Comparison of ENCODE assay signal across 23 cellular contexts in the genomic region with DNA sequence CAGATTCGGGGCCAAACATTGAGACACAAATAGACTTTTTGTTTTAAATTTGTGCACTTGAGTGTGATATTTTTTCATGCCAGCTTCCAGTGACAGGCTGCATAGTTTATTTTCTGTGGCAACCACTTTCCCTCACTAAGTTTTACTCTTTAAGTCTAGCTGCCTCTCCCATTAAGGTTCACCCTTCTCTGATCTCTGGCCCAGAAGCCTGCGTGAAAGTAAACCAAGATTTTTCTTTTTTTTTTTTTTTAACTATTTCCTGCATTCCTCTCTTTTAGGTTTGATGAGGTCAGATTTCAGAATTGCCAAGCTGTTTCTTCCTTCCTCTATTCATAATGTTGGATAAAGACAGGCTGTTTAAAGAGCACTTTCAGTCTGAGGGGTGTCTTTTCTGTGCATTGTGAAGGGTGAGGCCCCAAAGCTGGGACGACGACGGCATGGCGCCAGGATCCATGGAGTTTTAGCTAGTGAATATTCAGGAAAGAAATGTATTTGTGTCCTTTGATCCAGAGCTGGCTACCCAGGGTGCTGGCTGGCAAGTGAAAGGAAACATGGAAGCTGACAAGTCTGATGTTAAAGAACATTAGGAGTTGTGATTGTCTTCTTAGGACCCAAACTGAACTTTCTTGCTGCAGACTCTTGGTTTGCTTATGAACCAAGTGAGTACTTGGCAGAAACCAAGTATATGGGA. TPM values are rescaled to one million over a fixed set of nuclear protein-coding genes. Genes with fewer than 3 reads are reported as not detected.
DNase-seq lines count a peak whose midpoint lies in the region; ATAC-seq and TF ChIP-seq lines count a peak whose summit lies in the region.
"Had no signal": no experiment of that assay in that cellular context is flagged by ENCODE, and none has a peak within 500 bp of the region (broad histone marks: within the 10 kb centered on the region; RNA-seq: fewer than 3 reads in every experiment).

No MANE protein-coding gene starts in this region.

- H3K56ac ChIP-seq in H9 (ENCODE audit: insufficient read length, low read depth, low read length) = no peak overlapping the region

- no peak overlapping the region for H4K8ac ChIP-seq in H9 (replicated peaks; ENCODE audit: insufficient read length, low read depth, low read length)

- H3K79me2 ChIP-seq in H9 (ENCODE audit: insufficient read depth, low read length) = no peaks in the 10 kb centered on the region

- H3K18ac ChIP-seq in H9 (ENCODE audit: insufficient read length, low read depth, low read length) = no peak overlapping the region

- no peaks in the 10 kb centered on the region for H3K36me3 ChIP-seq in iPS-20b (ENCODE audit: insufficient read depth, low read depth, low read length)
- H3K36me3 ChIP-seq: ovary, Peyer's patch had no signal

- no peaks in the 10 kb centered on the region; a peak in 1 of 5 replicates for H3K9me3 Mint-ChIP-seq in H9
- H3K9me3 Mint-ChIP-seq in osteocyte (ENCODE audit: unreplicated experiment) = peaks cover 9% of the 10 kb centered on the region
- H3K9me3 Mint-ChIP-seq: activated naive CD8-positive, alpha-beta T cell treated with anti-CD3 and anti-CD28 coated beads for 36 hours; activated T-helper 2 cell treated with anti-CD3 and anti-CD28 coated beads, Interferon-gamma antibody, Interleukin-2, Interleukin-4, amounts not matched to agents 10 μg/mL and 5 μg/mL and 100 μg/mL, durations not matched to agents 14 hours and 24 hours and 36 hours; CD4-positive, alpha-beta T cell had no signal

- H3K27ac Mint-ChIP-seq in H9 (peak overlapping the region; percentile 45 to 86 (median 83); a peak in 6 of 7 replicates), osteocyte (ENCODE audit: unreplicated experiment) (peak overlapping the region; percentile 28)
- H3K27ac Mint-ChIP-seq: activated naive CD8-positive, alpha-beta T cell treated with anti-CD3 and anti-CD28 coated beads for 36 hours; activated T-helper 2 cell treated with anti-CD3 and anti-CD28 coated beads, Interferon-gamma antibody, Interleukin-2, Interleukin-4, amounts not matched to agents 10 μg/mL and 5 μg/mL and 100 μg/mL, durations not matched to agents 14 hours and 24 hours and 36 hours; CD4-positive, alpha-beta T cell; effector memory CD8-positive, alpha-beta T cell; immature natural killer cell had no signal

- H4K5ac ChIP-seq in H9 (ENCODE audit: insufficient read length, low read depth, low read length) = no peak overlapping the region

- H3K27me3 ChIP-seq in H9 (ENCODE audit: insufficient read depth, low read length) (no peaks in the 10 kb centered on the region; the same call in 1 of the 2 replicates), iPS-20b (ENCODE audit: insufficient read depth, low read length) (no peaks in the 10 kb centered on the region)
- H3K27me3 ChIP-seq: body of pancreas, ovary, Peyer's patch had no signal

- no peak overlapping the region for H3T11ph ChIP-seq in H9 (ENCODE audit: low read length)

- H2BK5ac ChIP-seq in H9 (ENCODE audit: insufficient read length, low read length) = no peak overlapping the region

- DNase-seq in H9 (no peak), astrocyte of the hippocampus (ENCODE audit: low read depth, low spot score) (peak; percentile 53), osteocyte (ENCODE audit: extremely low spot score, unreplicated experiment) (no peak), A172 (ENCODE audit: low spot score) (no peak), hepatic stellate cell (ENCODE audit: low spot score) (no peak)
- DNase-seq: activated CD8-positive, alpha-beta memory T cell treated with anti-CD3 and anti-CD28 coated beads, Interleukin-2, amount 50 U/mL, for 48 hours; activated naive CD8-positive, alpha-beta T cell treated with anti-CD3 and anti-CD28 coated beads for 36 hours; body of pancreas; CD4-positive, alpha-beta T cell; DMS 273 treated with DMSO at 0.1 percent for 48 hours; effector memory CD8-positive, alpha-beta T cell; H7; immature natural killer cell; MM.1S; NCI-H1436 treated with DMSO at 0.1 percent for 48 hours; NK-92 treated with Interleukin-12 subunit alpha and Interleukin-12 subunit beta, amount 100 ng/mL, for 24 hours; ovary; Peyer's patch; substantia nigra had no signal

- no peak overlapping the region for H2BK15ac ChIP-seq in H9 (ENCODE audit: low read depth, low read length)

- no peak overlapping the region for H2BK12ac ChIP-seq in H9 (ENCODE audit: insufficient read length, low read depth, low read length)

- ATAC-seq in HG02588 (IDR thresholded peaks at IDR 0.05; ENCODE audit: unreplicated experiment) = no peak
- ATAC-seq: body of pancreas; effector memory CD8-positive, alpha-beta T cell had no signal

- H3K23me2 ChIP-seq in H9 (ENCODE audit: insufficient read length, low read depth, low read length, poor library complexity, severe bottlenecking) = no peaks in the 10 kb centered on the region

- H2BK120ac ChIP-seq in H9 (ENCODE audit: low read depth, low read length, poor library complexity, severe bottlenecking) = no peak overlapping the region

- H4K20me1 ChIP-seq in H9 (ENCODE audit: control insufficient read depth, insufficient read depth, insufficient read length) = no peaks in the 10 kb centered on the region

- TF ChIP-seq CTCF in H9 (conservative IDR thresholded peaks at IDR 0.05) (no peak), osteocyte (IDR thresholded peaks at IDR 0.05) (no peak)

- no peak overlapping the region for H3K14ac ChIP-seq in H9 (ENCODE audit: insufficient read depth, low read length)

- H4K91ac ChIP-seq in H9 (ENCODE audit: insufficient read length, low read depth, low read length) = no peak overlapping the region

- H3K4me3 ChIP-seq in iPS-20b (ENCODE audit: low read length) = peak overlapping the region; percentile 34; the same call in 1 of the 2 replicates
- H3K4me3 ChIP-seq: body of pancreas, ovary, Peyer's patch had no signal

- H3K4me2 ChIP-seq in H9 (ENCODE audit: insufficient read depth, insufficient read length, low read length) = no peak overlapping the region

- H3K4ac ChIP-seq in H9 (ENCODE audit: low read depth, low read length) = no peak overlapping the region

- H3K23ac ChIP-seq in H9 (ENCODE audit: insufficient read length, low read depth, low read length) = no peak overlapping the region

- peak overlapping the region; percentile 8 for H2AFZ ChIP-seq in H9 (ENCODE audit: low read length)

- H3K36me3 Mint-ChIP-seq in H9 (ENCODE audit: insufficient read depth in 1 of 3, low read depth in 3 of 3) = peaks cover 1 to 10% (median 2%) of the 10 kb centered on the region in 3 experiments; a peak in 4 of 7 replicates
- peaks cover 3% of the 10 kb centered on the region for H3K36me3 Mint-ChIP-seq in osteocyte (ENCODE audit: unreplicated experiment)
- H3K36me3 Mint-ChIP-seq: activated naive CD8-positive, alpha-beta T cell treated with anti-CD3 and anti-CD28 coated beads for 36 hours; immature natural killer cell had no signal

- H3K4me1 Mint-ChIP-seq in H9 (peaks cover 35 to 43% of the 10 kb centered on the region in 2 experiments), osteocyte (ENCODE audit: unreplicated experiment) (peaks cover 7% of the 10 kb centered on the region)
- H3K4me1 Mint-ChIP-seq: activated naive CD8-positive, alpha-beta T cell treated with anti-CD3 and anti-CD28 coated beads for 36 hours; immature natural killer cell had no signal

- H3K4me3 Mint-ChIP-seq in H9 (no peak overlapping the region; a peak in 1 of 5 replicates), osteocyte (ENCODE audit: unreplicated experiment) (no peak overlapping the region)
- H3K4me3 Mint-ChIP-seq: activated naive CD8-positive, alpha-beta T cell treated with anti-CD3 and anti-CD28 coated beads for 36 hours; CD4-positive, alpha-beta T cell; effector memory CD8-positive, alpha-beta T cell; immature natural killer cell had no signal

- H3K79me1 ChIP-seq in H9 (ENCODE audit: insufficient read depth, low read depth, low read length, poor library complexity, severe bottlenecking) = no peaks in the 10 kb centered on the region

- WGBS in H9 (ENCODE audit: extremely low coverage, insufficient read length, low lambda C conversion rate) = no CpG with 5 or more reads among the region's 6 CpGs

- peak overlapping the region; percentile 66 for H2BK20ac ChIP-seq in H9 (ENCODE audit: low read depth, low read length, poor library complexity, severe bottlenecking)

- H3K9me3 ChIP-seq in H9 (ENCODE audit: control insufficient read depth, low read depth, low read length) (no peaks in the 10 kb centered on the region), iPS-20b (ENCODE audit: insufficient read depth, low read depth, low read length) (no peaks in the 10 kb centered on the region)
- H3K9me3 ChIP-seq: body of pancreas, ovary, Peyer's patch had no signal

- H3K4me1 ChIP-seq in H9 (ENCODE audit: insufficient read depth, low read length) = peaks cover 4% of the 10 kb centered on the region; the same call in 1 of the 2 replicates
- peaks cover 31% of the 10 kb centered on the region; the same call in 1 of the 2 replicates for H3K4me1 ChIP-seq in iPS-20b (ENCODE audit: insufficient read depth, low read length)
- H3K4me1 ChIP-seq: body of pancreas, Peyer's patch had no signal

- no peak overlapping the region for H2AK5ac ChIP-seq in H9 (ENCODE audit: insufficient read length, low read length)

- H3K27me3 Mint-ChIP-seq in H9 (ENCODE audit: low read depth) (no peaks in the 10 kb centered on the region), osteocyte (ENCODE audit: unreplicated experiment) (no peaks in the 10 kb centered on the region)

- no peak overlapping the region for H3K9ac ChIP-seq in H9 (ENCODE audit: extremely low read depth, insufficient read length, low read length)
- H3K9ac ChIP-seq in iPS-20b (ENCODE audit: low read depth, low read length) = peak overlapping the region; percentile 55; the same call in 1 of the 2 replicates

- H3K27ac ChIP-seq in H9 (ENCODE audit: insufficient read length, low read depth, low read length) (no peak overlapping the region), iPS-20b (ENCODE audit: low read length) (peak overlapping the region; percentile 28)
- H3K27ac ChIP-seq: body of pancreas, ovary, Peyer's patch had no signal

RNA-seq across cellular contexts. Expression of a gene that starts 50.7 kb away (rescaled TPM):
- total RNA-seq in H9 (2021) (3.0 and 4.5 TPM in 2 replicates), osteocyte (6.6 and 7.4 TPM in 2 replicates)
- total RNA-seq in A172 (2014; rRNA removed; shearing (Covaris generic)) = not detected in 2 replicates
- total RNA-seq: CD4-positive, alpha-beta T cell; G401 had no signal
